Comparison of ENCODE assay signal across 8 cellular contexts in the genomic region with DNA sequence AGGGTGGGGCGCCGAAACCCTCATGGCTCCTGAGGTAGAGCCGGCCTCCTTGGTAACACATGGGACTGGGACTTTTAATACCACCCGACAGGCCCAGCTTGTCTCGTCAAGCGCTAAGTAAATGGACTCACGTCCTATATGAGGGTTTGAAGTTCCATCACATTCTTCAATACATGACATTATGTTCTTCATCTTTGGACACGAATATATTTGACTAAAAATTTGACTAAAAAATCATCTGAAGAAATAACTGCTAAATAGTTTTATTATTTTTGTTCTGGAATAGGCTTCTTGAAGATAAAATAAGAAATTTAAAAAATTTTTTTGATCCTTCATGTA. TPM values are rescaled to one million over a fixed set of nuclear protein-coding genes. Genes with fewer than 3 reads are reported as not detected.
A peak's percentile ranks its signal among the peaks of the same experiment; 100 is the strongest.
DNase-seq lines count a peak whose midpoint lies in the region; ATAC-seq and TF ChIP-seq lines count a peak whose summit lies in the region.

No MANE protein-coding gene starts in this region.

- no peak for ATAC-seq in RWPE2 (ENCODE audit: low read depth)
- ATAC-seq in HG03159 (IDR thresholded peaks at IDR 0.05; ENCODE audit: unreplicated experiment), result no peak

- no peaks in the 10 kb centered on the region for H3K27me3 ChIP-seq in RWPE2 (ENCODE audit: insufficient read depth, poor library complexity, severe bottlenecking)
- no peaks in the 10 kb centered on the region for H3K27me3 ChIP-seq in esophagus muscularis mucosa

- H3K9ac ChIP-seq in ES-I3 (ENCODE audit: low read depth, low read length), result peak overlapping the region; percentile 84; the same call in 1 of the 2 replicates

- no peaks in the 10 kb centered on the region for H3K36me3 ChIP-seq in ES-I3 (ENCODE audit: insufficient read depth, low read length)
- no peaks in the 10 kb centered on the region; the same call in 1 of the 2 replicates for H3K36me3 ChIP-seq in RWPE2 (ENCODE audit: low read depth)
- peaks cover 0 to 6% (median 3%) of the 10 kb centered on the region in 4 donors for H3K36me3 ChIP-seq in esophagus muscularis mucosa

- DNase-seq in RWPE2 (ENCODE audit: low spot score), result no peak
- DNase-seq in esophagus muscularis mucosa (ENCODE audit: extremely low spot score), result no peak
- no peak for DNase-seq in retinal pigment epithelial cell (ENCODE audit: low read depth)
- DNase-seq in HT-29 (ENCODE audit: low spot score), result no peak
- DNase-seq in C1 segment of cervical spinal cord (lab: John Stamatoyannopoulos, UW), result no peak
- no peak for DNase-seq in CD1c-positive myeloid dendritic cell (ENCODE audit: extremely low spot score)

- intact Hi-C loops in esophagus muscularis mucosa (cut with DNase I), result no loop called here

- no peak for TF ChIP-seq POLR2A in esophagus muscularis mucosa (IDR thresholded peaks at IDR 0.05; ENCODE audit: low read depth)

- no peak for TF ChIP-seq EP300 in esophagus muscularis mucosa (IDR thresholded peaks at IDR 0.05)

- 7% methylated on average over 8 of the region's 8 CpGs for WGBS in esophagus muscularis mucosa

- H3K27ac ChIP-seq in RWPE2 (ENCODE audit: poor library complexity, severe bottlenecking) (no peak overlapping the region), esophagus muscularis mucosa (replicated peaks in 1 of 4) (peak overlapping the region; percentile 74 to 91 (median 86))

- TF ChIP-seq CTCF in RWPE2 (IDR thresholded peaks at IDR 0.05; ENCODE audit: poor library complexity, severe bottlenecking), result peak; percentile 63
- no peak for TF ChIP-seq CTCF in esophagus muscularis mucosa (IDR thresholded peaks at IDR 0.05)
- TF ChIP-seq CTCF in retinal pigment epithelial cell (conservative IDR thresholded peaks at IDR 0.05; ENCODE audit: low read depth, low read length), result no peak

- H3K4me3 ChIP-seq in RWPE2 (ENCODE audit: severe bottlenecking), result peak overlapping the region; percentile 72
- peak overlapping the region; percentile 69 to 99 (median 82) for H3K4me3 ChIP-seq in esophagus muscularis mucosa
- H3K4me3 ChIP-seq in retinal pigment epithelial cell (ENCODE audit: low read length), result peak overlapping the region; percentile 96

- H3K9me3 ChIP-seq in ES-I3 (ENCODE audit: control insufficient read depth, insufficient read depth, low read length) (no peaks in the 10 kb centered on the region), RWPE2 (ENCODE audit: severe bottlenecking) (no peaks in the 10 kb centered on the region), esophagus muscularis mucosa (no peaks in the 10 kb centered on the region)

- H3K4me1 ChIP-seq in ES-I3 (ENCODE audit: insufficient read depth, low read length) (peaks cover 13% of the 10 kb centered on the region; the same call in 1 of the 2 replicates), RWPE2 (ENCODE audit: insufficient read depth, poor library complexity, severe bottlenecking) (no peaks in the 10 kb centered on the region), esophagus muscularis mucosa (peaks cover 11 to 18% (median 12%) of the 10 kb centered on the region in 4 donors)

RNA-seq across cellular contexts. Expression of gene ZNF607, which starts 0.3 kb away (rescaled TPM):
- total RNA-seq in esophagus muscularis mucosa, result 1 to 10 TPM; 2.3 to 8.8 (median 6.7) TPM
- total RNA-seq in HT-29 (2014; rRNA removed; shearing (Covaris generic)), result 0.10 and 0.46 TPM in 2 replicates

RNA-seq across cellular contexts. Expression of gene ZNF573, which starts 59.5 kb away (rescaled TPM):
- total RNA-seq in esophagus muscularis mucosa, result 10 to 100 TPM in 1 of 4 donors, 1 to 10 TPM in 3; 5.8 to 12.1 (median 7.6) TPM
- 0.48 and 0.97 TPM in 2 replicates for total RNA-seq in HT-29 (2014; rRNA removed; shearing (Covaris generic))
